ENCODE assay signal across 2 cellular contexts in the genomic region with DNA sequence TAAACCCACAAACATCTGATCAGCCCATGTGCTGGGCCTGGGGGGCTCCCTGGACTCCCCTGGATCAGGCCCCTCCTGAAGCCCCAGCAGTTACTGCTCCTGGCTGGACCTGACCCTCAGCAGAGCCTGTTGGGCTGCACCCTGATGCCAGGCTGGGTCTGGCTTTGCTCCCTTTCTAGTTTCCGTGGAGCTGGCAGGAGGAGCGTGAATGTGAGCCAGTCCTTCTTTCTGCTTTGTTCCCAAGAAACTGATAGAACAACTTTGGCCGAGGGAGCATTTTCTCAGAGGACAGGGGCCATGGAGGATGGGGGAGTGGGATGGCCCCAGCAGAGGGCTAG.
TF ChIP-seq lines count a peak whose summit lies in the region.

No MANE protein-coding gene starts in this region.

TF ChIP-seq in HepG2, 621 proteins besides CTCF, POLR2A, EP300 and RAD21 (continued from another document):
- TF ChIP-seq MAFG (CRISPR knock-in tag; IDR thresholded peaks at IDR 0.05) = no peak
- TF ChIP-seq ZNF709 (CRISPR knock-in tag; IDR thresholded peaks at IDR 0.05) = no peak
- TF ChIP-seq POLR2G (IDR thresholded peaks at IDR 0.05; ENCODE audit: low read depth, low read length) = 0 out of 2 replicates have a peak, but pooled peaks have one; percentile 9

TF ChIP-seq in GM23338, 12 proteins besides CTCF, POLR2A, EP300 and RAD21:
- no peak for TF ChIP-seq ZNF462 (CRISPR knock-in tag; IDR thresholded peaks at IDR 0.05)
- TF ChIP-seq, protein P1, sequence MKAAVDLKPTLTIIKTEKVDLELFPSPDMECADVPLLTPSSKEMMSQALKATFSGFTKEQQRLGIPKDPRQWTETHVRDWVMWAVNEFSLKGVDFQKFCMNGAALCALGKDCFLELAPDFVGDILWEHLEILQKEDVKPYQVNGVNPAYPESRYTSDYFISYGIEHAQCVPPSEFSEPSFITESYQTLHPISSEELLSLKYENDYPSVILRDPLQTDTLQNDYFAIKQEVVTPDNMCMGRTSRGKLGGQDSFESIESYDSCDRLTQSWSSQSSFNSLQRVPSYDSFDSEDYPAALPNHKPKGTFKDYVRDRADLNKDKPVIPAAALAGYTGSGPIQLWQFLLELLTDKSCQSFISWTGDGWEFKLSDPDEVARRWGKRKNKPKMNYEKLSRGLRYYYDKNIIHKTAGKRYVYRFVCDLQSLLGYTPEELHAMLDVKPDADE (IDR thresholded peaks at IDR 0.05) = no peak
